In genomic region chr2:159124441-159124911, GRCh38 we compare ENCODE assay signal across 1 cellular context.
A peak's percentile ranks its signal among the peaks of the same experiment; 100 is the strongest.
TF ChIP-seq lines count a peak whose summit lies in the region.

No MANE protein-coding gene starts in this region.

TF ChIP-seq in K562, 482 proteins besides CTCF, POLR2A, EP300 and RAD21 (continued from another document and continues in another):
- TF ChIP-seq ATF3 (IDR thresholded peaks at IDR 0.05) (peak; percentile 86), ATF3 (CRISPR knock-in tag; conservative IDR thresholded peaks at IDR 0.05) (no peak; the same call in 1 of the 2 replicates), ZNF175 (CRISPR knock-in tag; IDR thresholded peaks at IDR 0.05; ENCODE audit: low read depth) (peak; percentile 91), HMG20A (CRISPR knock-in tag; conservative IDR thresholded peaks at IDR 0.05) (no peak), BDP1 (IDR thresholded peaks at IDR 0.05; ENCODE audit: insufficient read depth, insufficient read length) (no peak), SAP30 (IDR thresholded peaks at IDR 0.05; ENCODE audit: borderline replicate concordance, insufficient read depth, low read depth, low read length, poor library complexity, severe bottlenecking) (no peak), BCOR (IDR thresholded peaks at IDR 0.05) (no peak), ZNF778 (CRISPR knock-in tag; IDR thresholded peaks at IDR 0.05) (no peak), HDAC8 (tag; IDR thresholded peaks at IDR 0.05) (0 out of 2 replicates have a peak, but pooled peaks have one; percentile 38), NFRKB (IDR thresholded peaks at IDR 0.05; ENCODE audit: low read depth) (peak; percentile 68; the same call in 1 of the 2 replicates), TAF1 (IDR thresholded peaks at IDR 0.05; ENCODE audit: control insufficient read depth, extremely low read depth, insufficient read depth, low read length, severe bottlenecking) (no peak), HDGF (IDR thresholded peaks at IDR 0.05) (no peak), RBM22 (IDR thresholded peaks at IDR 0.05; ENCODE audit: low read depth, low read length, poor library complexity, severe bottlenecking) (no peak), PRDM10 (IDR thresholded peaks at IDR 0.05; ENCODE audit: partially characterized antibody) (peak; percentile 35), KDM1A (IDR thresholded peaks at IDR 0.05) (no peak), KDM5B (IDR thresholded peaks at IDR 0.05; ENCODE audit: insufficient replicate concordance, low read depth, low read length) (no peak), PRMT5 (CRISPR knock-in tag; IDR thresholded peaks at IDR 0.05) (no peak), TEAD1 (CRISPR knock-in tag; IDR thresholded peaks at IDR 0.05) (no peak), XRCC4 (IDR thresholded peaks at IDR 0.05; ENCODE audit: extremely low read depth, insufficient read depth, insufficient read length) (no peak), HSF4 (CRISPR knock-in tag; IDR thresholded peaks at IDR 0.05; ENCODE audit: borderline replicate concordance) (no peak), ZNF79 (CRISPR knock-in tag; IDR thresholded peaks at IDR 0.05; ENCODE audit: low read depth) (no peak), ZNF280A (IDR thresholded peaks at IDR 0.05; ENCODE audit: low read depth, partially characterized antibody) (no peak), DACH1 (IDR thresholded peaks at IDR 0.05; ENCODE audit: partially characterized antibody) (no peak), BMI1 (IDR thresholded peaks at IDR 0.05; ENCODE audit: low read length) (peak; percentile 32; the same call in 1 of the 2 replicates), C11orf30 (IDR thresholded peaks at IDR 0.05; ENCODE audit: low read depth) (no peak), RCOR1 (IDR thresholded peaks at IDR 0.05; ENCODE audit: borderline replicate concordance in 1 of 2, low read depth in 2 of 2, low read length in 2 of 2) (no peak), BRF2 (IDR thresholded peaks at IDR 0.05; ENCODE audit: borderline replicate concordance, insufficient read depth, insufficient read length) (no peak), TCF15 (CRISPR knock-in tag; IDR thresholded peaks at IDR 0.05) (no peak), CBFA2T3 (IDR thresholded peaks at IDR 0.05) (0 out of 2 replicates have a peak, but pooled peaks have one; percentile 13), ELF4 (CRISPR knock-in tag; IDR thresholded peaks at IDR 0.05) (0 out of 2 replicates have a peak, but pooled peaks have one; percentile 72), ZNF232 (CRISPR knock-in tag; IDR thresholded peaks at IDR 0.05) (no peak), ZFP91 (CRISPR knock-in tag; IDR thresholded peaks at IDR 0.05) (no peak), ZNF143 (CRISPR knock-in tag; IDR thresholded peaks at IDR 0.05) (no peak), CHD2 (IDR thresholded peaks at IDR 0.05; ENCODE audit: low read depth, low read length) (no peak), NR2F6 (CRISPR knock-in tag; IDR thresholded peaks at IDR 0.05) (no peak), XRCC3 (IDR thresholded peaks at IDR 0.05) (no peak), NCOA1 (IDR thresholded peaks at IDR 0.05; ENCODE audit: low read depth) (no peak), STAT5B (CRISPR knock-in tag; IDR thresholded peaks at IDR 0.05) (no peak), ILK (tag; IDR thresholded peaks at IDR 0.05; ENCODE audit: borderline replicate concordance, low read depth) (no peak), HOXB6 (CRISPR knock-in tag; IDR thresholded peaks at IDR 0.05; ENCODE audit: borderline replicate concordance) (no peak), ZBTB1 (CRISPR knock-in tag; IDR thresholded peaks at IDR 0.05; ENCODE audit: borderline replicate concordance, low read depth) (no peak), TRIM24 (IDR thresholded peaks at IDR 0.05) (peak in 1 of 2 experiments; percentile 21; a peak in 1 of 4 replicates), MEF2A (IDR thresholded peaks at IDR 0.05; ENCODE audit: control insufficient read depth, low read depth, low read length) (no peak), VEZF1 (CRISPR knock-in tag; IDR thresholded peaks at IDR 0.05) (peak; percentile 58), CHD4 (IDR thresholded peaks at IDR 0.05; ENCODE audit: insufficient read depth, insufficient replicate concordance, low read depth, low read length, poor library complexity, severe bottlenecking) (no peak), THAP7 (CRISPR knock-in tag; IDR thresholded peaks at IDR 0.05) (no peak), ZNF280B (CRISPR knock-in tag; IDR thresholded peaks at IDR 0.05) (no peak), RERE (CRISPR knock-in tag; IDR thresholded peaks at IDR 0.05; ENCODE audit: borderline replicate concordance) (no peak)
